ENCODE assay signal across 1 cellular context in the genomic region with DNA sequence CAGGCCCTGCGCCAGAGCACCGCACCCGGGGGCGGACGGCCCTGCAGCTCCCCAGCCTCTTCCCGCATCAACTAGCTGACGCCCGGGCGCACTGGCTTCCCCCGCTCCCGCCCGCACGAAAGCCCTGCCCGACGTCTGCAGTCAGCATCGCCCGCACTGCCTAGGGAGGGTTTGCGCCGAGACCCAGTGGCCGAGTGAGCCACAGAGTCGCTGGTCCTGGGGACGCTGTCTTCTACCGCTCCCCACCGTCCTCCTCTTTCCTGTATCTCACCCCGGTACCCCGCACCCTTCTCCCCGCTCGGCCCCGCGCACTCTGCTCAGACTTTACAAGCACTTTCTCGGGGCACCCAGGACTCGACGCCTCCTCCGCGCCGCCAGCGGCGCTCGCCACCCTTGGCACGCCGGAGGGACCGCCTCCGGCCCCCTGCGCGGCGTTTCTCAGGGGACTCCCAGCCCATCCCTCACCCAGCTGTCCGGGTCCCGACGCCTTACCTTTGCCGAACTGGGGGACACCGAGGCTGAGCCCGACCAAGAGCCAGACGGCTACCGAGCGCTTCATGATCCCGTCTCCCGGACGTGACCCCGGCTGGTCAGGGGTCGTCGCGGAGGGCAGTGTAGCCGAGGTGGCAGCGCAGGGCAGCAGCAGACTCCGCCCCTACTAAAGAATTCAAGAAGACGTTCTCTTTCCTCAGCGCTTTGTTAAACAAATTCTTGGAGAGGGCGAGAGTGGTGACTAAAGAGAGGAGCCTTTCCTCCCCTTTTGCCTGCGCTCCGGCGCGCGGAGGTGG.
A peak's percentile ranks its signal among the peaks of the same experiment; 100 is the strongest.
TF ChIP-seq lines count a peak whose summit lies in the region.

No MANE protein-coding gene starts in this region.

TF ChIP-seq in WTC11, 78 proteins besides CTCF, POLR2A, EP300 and RAD21 (continued from another document and continues in another):
- TF ChIP-seq SP1 (CRISPR knock-in tag; conservative IDR thresholded peaks at IDR 0.05) (no peak; the same call in 1 of the 2 replicates), ZNF138 (CRISPR knock-in tag; conservative IDR thresholded peaks at IDR 0.05) (no peak), ZNF219 (CRISPR knock-in tag; IDR thresholded peaks at IDR 0.05; ENCODE audit: borderline replicate concordance) (0 out of 2 replicates have a peak, but pooled peaks have one; percentile 15), RORB (CRISPR knock-in tag; IDR thresholded peaks at IDR 0.05) (no peak), TEAD4 (CRISPR knock-in tag; IDR thresholded peaks at IDR 0.05) (peak; percentile 47; the same call in 1 of the 2 replicates), NR3C1 (CRISPR knock-in tag; conservative IDR thresholded peaks at IDR 0.05; ENCODE audit: low read depth) (no peak), EMX1 (CRISPR knock-in tag; IDR thresholded peaks at IDR 0.05) (no peak), KAT7 (CRISPR knock-in tag; IDR thresholded peaks at IDR 0.05; ENCODE audit: borderline replicate concordance) (0 out of 2 replicates have a peak, but pooled peaks have one; percentile 35), JUN (CRISPR knock-in tag; IDR thresholded peaks at IDR 0.05) (no peak), SMAD3 (CRISPR knock-in tag; IDR thresholded peaks at IDR 0.05; ENCODE audit: borderline replicate concordance) (no peak), ZNF416 (CRISPR knock-in tag; IDR thresholded peaks at IDR 0.05) (no peak), NR1H2 (CRISPR knock-in tag; IDR thresholded peaks at IDR 0.05) (no peak), FOXK1 (CRISPR knock-in tag; IDR thresholded peaks at IDR 0.05) (peak; percentile 3; the same call in 1 of the 2 replicates), TEAD1 (CRISPR knock-in tag; IDR thresholded peaks at IDR 0.05) (0 out of 2 replicates have a peak, but pooled peaks have one; percentile 67), CBFB (CRISPR knock-in tag; IDR thresholded peaks at IDR 0.05; ENCODE audit: low read depth) (no peak), ESRRA (CRISPR knock-in tag; IDR thresholded peaks at IDR 0.05; ENCODE audit: borderline replicate concordance) (no peak), ZNF423 (CRISPR knock-in tag; IDR thresholded peaks at IDR 0.05) (no peak), CREM (CRISPR knock-in tag; IDR thresholded peaks at IDR 0.05) (peak; percentile 37; the same call in 1 of the 2 replicates), ZNF317 (CRISPR knock-in tag; IDR thresholded peaks at IDR 0.05; ENCODE audit: borderline replicate concordance, low read depth) (0 out of 2 replicates have a peak, but pooled peaks have one; percentile 5)
- TF ChIP-seq, protein P1, sequence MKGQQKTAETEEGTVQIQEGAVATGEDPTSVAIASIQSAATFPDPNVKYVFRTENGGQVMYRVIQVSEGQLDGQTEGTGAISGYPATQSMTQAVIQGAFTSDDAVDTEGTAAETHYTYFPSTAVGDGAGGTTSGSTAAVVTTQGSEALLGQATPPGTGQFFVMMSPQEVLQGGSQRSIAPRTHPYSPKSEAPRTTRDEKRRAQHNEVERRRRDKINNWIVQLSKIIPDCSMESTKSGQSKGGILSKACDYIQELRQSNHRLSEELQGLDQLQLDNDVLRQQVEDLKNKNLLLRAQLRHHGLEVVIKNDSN (CRISPR knock-in tag; IDR thresholded peaks at IDR 0.05): peak; percentile 31; the same call in 1 of the 2 replicates
- TF ChIP-seq, protein P2, sequence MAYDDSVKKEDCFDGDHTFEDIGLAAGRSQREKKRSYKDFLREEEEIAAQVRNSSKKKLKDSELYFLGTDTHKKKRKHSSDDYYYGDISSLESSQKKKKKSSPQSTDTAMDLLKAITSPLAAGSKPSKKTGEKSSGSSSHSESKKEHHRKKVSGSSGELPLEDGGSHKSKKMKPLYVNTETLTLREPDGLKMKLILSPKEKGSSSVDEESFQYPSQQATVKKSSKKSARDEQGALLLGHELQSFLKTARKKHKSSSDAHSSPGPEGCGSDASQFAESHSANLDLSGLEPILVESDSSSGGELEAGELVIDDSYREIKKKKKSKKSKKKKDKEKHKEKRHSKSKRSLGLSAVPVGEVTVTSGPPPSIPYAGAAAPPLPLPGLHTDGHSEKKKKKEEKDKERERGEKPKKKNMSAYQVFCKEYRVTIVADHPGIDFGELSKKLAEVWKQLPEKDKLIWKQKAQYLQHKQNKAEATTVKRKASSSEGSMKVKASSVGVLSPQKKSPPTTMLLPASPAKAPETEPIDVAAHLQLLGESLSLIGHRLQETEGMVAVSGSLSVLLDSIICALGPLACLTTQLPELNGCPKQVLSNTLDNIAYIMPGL (CRISPR knock-in tag; IDR thresholded peaks at IDR 0.05): peak; percentile 79; the same call in 1 of the 2 replicates
- TF ChIP-seq, protein P3, sequence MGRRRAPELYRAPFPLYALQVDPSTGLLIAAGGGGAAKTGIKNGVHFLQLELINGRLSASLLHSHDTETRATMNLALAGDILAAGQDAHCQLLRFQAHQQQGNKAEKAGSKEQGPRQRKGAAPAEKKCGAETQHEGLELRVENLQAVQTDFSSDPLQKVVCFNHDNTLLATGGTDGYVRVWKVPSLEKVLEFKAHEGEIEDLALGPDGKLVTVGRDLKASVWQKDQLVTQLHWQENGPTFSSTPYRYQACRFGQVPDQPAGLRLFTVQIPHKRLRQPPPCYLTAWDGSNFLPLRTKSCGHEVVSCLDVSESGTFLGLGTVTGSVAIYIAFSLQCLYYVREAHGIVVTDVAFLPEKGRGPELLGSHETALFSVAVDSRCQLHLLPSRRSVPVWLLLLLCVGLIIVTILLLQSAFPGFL (CRISPR knock-in tag; IDR thresholded peaks at IDR 0.05; ENCODE audit: borderline replicate concordance): no peak
- TF ChIP-seq, protein P4, sequence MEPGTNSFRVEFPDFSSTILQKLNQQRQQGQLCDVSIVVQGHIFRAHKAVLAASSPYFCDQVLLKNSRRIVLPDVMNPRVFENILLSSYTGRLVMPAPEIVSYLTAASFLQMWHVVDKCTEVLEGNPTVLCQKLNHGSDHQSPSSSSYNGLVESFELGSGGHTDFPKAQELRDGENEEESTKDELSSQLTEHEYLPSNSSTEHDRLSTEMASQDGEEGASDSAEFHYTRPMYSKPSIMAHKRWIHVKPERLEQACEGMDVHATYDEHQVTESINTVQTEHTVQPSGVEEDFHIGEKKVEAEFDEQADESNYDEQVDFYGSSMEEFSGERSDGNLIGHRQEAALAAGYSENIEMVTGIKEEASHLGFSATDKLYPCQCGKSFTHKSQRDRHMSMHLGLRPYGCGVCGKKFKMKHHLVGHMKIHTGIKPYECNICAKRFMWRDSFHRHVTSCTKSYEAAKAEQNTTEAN (CRISPR knock-in tag; IDR thresholded peaks at IDR 0.05): no peak
- TF ChIP-seq, protein P5, sequence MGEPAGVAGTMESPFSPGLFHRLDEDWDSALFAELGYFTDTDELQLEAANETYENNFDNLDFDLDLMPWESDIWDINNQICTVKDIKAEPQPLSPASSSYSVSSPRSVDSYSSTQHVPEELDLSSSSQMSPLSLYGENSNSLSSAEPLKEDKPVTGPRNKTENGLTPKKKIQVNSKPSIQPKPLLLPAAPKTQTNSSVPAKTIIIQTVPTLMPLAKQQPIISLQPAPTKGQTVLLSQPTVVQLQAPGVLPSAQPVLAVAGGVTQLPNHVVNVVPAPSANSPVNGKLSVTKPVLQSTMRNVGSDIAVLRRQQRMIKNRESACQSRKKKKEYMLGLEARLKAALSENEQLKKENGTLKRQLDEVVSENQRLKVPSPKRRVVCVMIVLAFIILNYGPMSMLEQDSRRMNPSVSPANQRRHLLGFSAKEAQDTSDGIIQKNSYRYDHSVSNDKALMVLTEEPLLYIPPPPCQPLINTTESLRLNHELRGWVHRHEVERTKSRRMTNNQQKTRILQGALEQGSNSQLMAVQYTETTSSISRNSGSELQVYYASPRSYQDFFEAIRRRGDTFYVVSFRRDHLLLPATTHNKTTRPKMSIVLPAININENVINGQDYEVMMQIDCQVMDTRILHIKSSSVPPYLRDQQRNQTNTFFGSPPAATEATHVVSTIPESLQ (CRISPR knock-in tag; IDR thresholded peaks at IDR 0.05): no peak
- TF ChIP-seq, protein P6, sequence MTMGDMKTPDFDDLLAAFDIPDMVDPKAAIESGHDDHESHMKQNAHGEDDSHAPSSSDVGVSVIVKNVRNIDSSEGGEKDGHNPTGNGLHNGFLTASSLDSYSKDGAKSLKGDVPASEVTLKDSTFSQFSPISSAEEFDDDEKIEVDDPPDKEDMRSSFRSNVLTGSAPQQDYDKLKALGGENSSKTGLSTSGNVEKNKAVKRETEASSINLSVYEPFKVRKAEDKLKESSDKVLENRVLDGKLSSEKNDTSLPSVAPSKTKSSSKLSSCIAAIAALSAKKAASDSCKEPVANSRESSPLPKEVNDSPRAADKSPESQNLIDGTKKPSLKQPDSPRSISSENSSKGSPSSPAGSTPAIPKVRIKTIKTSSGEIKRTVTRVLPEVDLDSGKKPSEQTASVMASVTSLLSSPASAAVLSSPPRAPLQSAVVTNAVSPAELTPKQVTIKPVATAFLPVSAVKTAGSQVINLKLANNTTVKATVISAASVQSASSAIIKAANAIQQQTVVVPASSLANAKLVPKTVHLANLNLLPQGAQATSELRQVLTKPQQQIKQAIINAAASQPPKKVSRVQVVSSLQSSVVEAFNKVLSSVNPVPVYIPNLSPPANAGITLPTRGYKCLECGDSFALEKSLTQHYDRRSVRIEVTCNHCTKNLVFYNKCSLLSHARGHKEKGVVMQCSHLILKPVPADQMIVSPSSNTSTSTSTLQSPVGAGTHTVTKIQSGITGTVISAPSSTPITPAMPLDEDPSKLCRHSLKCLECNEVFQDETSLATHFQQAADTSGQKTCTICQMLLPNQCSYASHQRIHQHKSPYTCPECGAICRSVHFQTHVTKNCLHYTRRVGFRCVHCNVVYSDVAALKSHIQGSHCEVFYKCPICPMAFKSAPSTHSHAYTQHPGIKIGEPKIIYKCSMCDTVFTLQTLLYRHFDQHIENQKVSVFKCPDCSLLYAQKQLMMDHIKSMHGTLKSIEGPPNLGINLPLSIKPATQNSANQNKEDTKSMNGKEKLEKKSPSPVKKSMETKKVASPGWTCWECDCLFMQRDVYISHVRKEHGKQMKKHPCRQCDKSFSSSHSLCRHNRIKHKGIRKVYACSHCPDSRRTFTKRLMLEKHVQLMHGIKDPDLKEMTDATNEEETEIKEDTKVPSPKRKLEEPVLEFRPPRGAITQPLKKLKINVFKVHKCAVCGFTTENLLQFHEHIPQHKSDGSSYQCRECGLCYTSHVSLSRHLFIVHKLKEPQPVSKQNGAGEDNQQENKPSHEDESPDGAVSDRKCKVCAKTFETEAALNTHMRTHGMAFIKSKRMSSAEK (CRISPR knock-in tag; IDR thresholded peaks at IDR 0.05; ENCODE audit: borderline replicate concordance): no peak
- TF ChIP-seq, protein P7, sequence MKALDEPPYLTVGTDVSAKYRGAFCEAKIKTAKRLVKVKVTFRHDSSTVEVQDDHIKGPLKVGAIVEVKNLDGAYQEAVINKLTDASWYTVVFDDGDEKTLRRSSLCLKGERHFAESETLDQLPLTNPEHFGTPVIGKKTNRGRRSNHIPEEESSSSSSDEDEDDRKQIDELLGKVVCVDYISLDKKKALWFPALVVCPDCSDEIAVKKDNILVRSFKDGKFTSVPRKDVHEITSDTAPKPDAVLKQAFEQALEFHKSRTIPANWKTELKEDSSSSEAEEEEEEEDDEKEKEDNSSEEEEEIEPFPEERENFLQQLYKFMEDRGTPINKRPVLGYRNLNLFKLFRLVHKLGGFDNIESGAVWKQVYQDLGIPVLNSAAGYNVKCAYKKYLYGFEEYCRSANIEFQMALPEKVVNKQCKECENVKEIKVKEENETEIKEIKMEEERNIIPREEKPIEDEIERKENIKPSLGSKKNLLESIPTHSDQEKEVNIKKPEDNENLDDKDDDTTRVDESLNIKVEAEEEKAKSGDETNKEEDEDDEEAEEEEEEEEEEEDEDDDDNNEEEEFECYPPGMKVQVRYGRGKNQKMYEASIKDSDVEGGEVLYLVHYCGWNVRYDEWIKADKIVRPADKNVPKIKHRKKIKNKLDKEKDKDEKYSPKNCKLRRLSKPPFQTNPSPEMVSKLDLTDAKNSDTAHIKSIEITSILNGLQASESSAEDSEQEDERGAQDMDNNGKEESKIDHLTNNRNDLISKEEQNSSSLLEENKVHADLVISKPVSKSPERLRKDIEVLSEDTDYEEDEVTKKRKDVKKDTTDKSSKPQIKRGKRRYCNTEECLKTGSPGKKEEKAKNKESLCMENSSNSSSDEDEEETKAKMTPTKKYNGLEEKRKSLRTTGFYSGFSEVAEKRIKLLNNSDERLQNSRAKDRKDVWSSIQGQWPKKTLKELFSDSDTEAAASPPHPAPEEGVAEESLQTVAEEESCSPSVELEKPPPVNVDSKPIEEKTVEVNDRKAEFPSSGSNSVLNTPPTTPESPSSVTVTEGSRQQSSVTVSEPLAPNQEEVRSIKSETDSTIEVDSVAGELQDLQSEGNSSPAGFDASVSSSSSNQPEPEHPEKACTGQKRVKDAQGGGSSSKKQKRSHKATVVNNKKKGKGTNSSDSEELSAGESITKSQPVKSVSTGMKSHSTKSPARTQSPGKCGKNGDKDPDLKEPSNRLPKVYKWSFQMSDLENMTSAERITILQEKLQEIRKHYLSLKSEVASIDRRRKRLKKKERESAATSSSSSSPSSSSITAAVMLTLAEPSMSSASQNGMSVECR (CRISPR knock-in tag; IDR thresholded peaks at IDR 0.05; ENCODE audit: borderline replicate concordance): peak; percentile 58; the same call in 1 of the 2 replicates
- TF ChIP-seq, protein P8, sequence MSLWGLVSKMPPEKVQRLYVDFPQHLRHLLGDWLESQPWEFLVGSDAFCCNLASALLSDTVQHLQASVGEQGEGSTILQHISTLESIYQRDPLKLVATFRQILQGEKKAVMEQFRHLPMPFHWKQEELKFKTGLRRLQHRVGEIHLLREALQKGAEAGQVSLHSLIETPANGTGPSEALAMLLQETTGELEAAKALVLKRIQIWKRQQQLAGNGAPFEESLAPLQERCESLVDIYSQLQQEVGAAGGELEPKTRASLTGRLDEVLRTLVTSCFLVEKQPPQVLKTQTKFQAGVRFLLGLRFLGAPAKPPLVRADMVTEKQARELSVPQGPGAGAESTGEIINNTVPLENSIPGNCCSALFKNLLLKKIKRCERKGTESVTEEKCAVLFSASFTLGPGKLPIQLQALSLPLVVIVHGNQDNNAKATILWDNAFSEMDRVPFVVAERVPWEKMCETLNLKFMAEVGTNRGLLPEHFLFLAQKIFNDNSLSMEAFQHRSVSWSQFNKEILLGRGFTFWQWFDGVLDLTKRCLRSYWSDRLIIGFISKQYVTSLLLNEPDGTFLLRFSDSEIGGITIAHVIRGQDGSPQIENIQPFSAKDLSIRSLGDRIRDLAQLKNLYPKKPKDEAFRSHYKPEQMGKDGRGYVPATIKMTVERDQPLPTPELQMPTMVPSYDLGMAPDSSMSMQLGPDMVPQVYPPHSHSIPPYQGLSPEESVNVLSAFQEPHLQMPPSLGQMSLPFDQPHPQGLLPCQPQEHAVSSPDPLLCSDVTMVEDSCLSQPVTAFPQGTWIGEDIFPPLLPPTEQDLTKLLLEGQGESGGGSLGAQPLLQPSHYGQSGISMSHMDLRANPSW (CRISPR knock-in tag; conservative IDR thresholded peaks at IDR 0.05; ENCODE audit: low read depth): no peak
- TF ChIP-seq, protein P9, sequence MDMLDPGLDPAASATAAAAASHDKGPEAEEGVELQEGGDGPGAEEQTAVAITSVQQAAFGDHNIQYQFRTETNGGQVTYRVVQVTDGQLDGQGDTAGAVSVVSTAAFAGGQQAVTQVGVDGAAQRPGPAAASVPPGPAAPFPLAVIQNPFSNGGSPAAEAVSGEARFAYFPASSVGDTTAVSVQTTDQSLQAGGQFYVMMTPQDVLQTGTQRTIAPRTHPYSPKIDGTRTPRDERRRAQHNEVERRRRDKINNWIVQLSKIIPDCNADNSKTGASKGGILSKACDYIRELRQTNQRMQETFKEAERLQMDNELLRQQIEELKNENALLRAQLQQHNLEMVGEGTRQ (CRISPR knock-in tag; IDR thresholded peaks at IDR 0.05): no peak
- TF ChIP-seq, protein P10, sequence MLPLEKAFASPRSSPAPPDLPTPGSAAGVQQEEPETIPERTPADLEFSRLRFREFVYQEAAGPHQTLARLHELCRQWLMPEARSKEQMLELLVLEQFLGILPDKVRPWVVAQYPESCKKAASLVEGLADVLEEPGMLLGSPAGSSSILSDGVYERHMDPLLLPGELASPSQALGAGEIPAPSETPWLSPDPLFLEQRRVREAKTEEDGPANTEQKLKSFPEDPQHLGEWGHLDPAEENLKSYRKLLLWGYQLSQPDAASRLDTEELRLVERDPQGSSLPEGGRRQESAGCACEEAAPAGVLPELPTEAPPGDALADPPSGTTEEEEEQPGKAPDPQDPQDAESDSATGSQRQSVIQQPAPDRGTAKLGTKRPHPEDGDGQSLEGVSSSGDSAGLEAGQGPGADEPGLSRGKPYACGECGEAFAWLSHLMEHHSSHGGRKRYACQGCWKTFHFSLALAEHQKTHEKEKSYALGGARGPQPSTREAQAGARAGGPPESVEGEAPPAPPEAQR (CRISPR knock-in tag; IDR thresholded peaks at IDR 0.05): no peak
